Comparison of ENCODE assay signal across 8 cellular contexts in genomic region chr2:38375711-38376345, GRCh38. TPM values are rescaled to one million over a fixed set of nuclear protein-coding genes. Genes with fewer than 3 reads are reported as not detected.
DNase-seq lines count a peak whose midpoint lies in the region; ATAC-seq, FAIRE-seq and TF ChIP-seq lines count a peak whose summit lies in the region.

No MANE protein-coding gene starts in this region.

- H3K36me3 Mint-ChIP-seq in CD4-positive, alpha-beta T cell (ENCODE audit: low read depth): peaks cover 24% of the 10 kb centered on the region
- no peaks in the 10 kb centered on the region for H3K36me3 Mint-ChIP-seq in activated naive CD4-positive, alpha-beta T cell treated with anti-CD3 and anti-CD28 coated beads, Interleukin-2, amount 50 U/mL, for 24 hours

- TF ChIP-seq CTCF in CD4-positive, alpha-beta T cell (IDR thresholded peaks at IDR 0.05): no peak
- TF ChIP-seq CTCF in hepatocyte (IDR thresholded peaks at IDR 0.05; ENCODE audit: poor library complexity): no peak

- H3K9me2 ChIP-seq in hepatocyte (replicated peaks; ENCODE audit: insufficient read depth): no peaks in the 10 kb centered on the region

- H3K4me1 ChIP-seq in hepatocyte (ENCODE audit: insufficient read depth) (peaks cover 12% of the 10 kb centered on the region), small intestine (ENCODE audit: control insufficient read depth in 2 of 2, insufficient read depth in 1 of 2, low read depth in 1 of 2, low read length in 1 of 2) (peaks cover 2 to 3% of the 10 kb centered on the region in 2 donors)

- 12% methylated on average over 18 of the region's 18 CpGs for WGBS in hepatocyte (ENCODE audit: low lambda C conversion rate, missing lambda C conversion rate)
- WGBS in small intestine, 3 donors: 5 to 10% (median 9%) methylated on average over 18 of the region's 18 CpGs

- H3K27ac ChIP-seq in CD4-positive, alpha-beta T cell (ENCODE audit: low read depth, low read length): peak overlapping the region; percentile 67
- H3K27ac ChIP-seq in hepatocyte (peak overlapping the region; percentile 100), small intestine (ENCODE audit: low read depth in 1 of 2, low read length in 1 of 2) (peak overlapping the region; percentile 97 to 98)

- CTCF ChIA-PET in CD4-positive, alpha-beta T cell (lab: Charles Lee): interaction anchor here (0.9 to 3.2 kb wide), 13 partner anchors 10 to 203 kb away, joined by 3 to 11 read pairs (median 3); no protein-coding TSS in a partner anchor

- peak overlapping the region; percentile 96 for H3K4me3 ChIP-seq in hepatocyte
- H3K4me3 ChIP-seq in small intestine (ENCODE audit: low read depth in 1 of 2, low read length in 2 of 2): peak overlapping the region; percentile 70 to 82

- H3K27ac Mint-ChIP-seq in CD4-positive, alpha-beta T cell: peak overlapping the region; percentile 88
- H3K27ac Mint-ChIP-seq in activated naive CD4-positive, alpha-beta T cell treated with anti-CD3 and anti-CD28 coated beads, Interleukin-2, amount 50 U/mL, for 24 hours: peak overlapping the region; percentile 93

- POLR2A ChIA-PET in CD4-positive, alpha-beta T cell (lab: Charles Lee): interaction anchor here (0.6 to 2.9 kb wide), 10 partner anchors 9 to 1410 kb away, joined by 3 to 20 read pairs (median 4); partner anchors contain the start of genes SRSF7 and STRN

- H3K27me3 ChIP-seq in CD4-positive, alpha-beta T cell (ENCODE audit: control insufficient read depth, insufficient read depth, low read length): no peaks in the 10 kb centered on the region
- no peaks in the 10 kb centered on the region for H3K27me3 ChIP-seq in hepatocyte
- H3K27me3 ChIP-seq in small intestine (ENCODE audit: control insufficient read depth in 2 of 2, insufficient read depth in 2 of 2, low read length in 2 of 2): no peaks in the 10 kb centered on the region

- H4K20me1 ChIP-seq in hepatocyte (ENCODE audit: insufficient read depth, poor library complexity, severe bottlenecking): peaks cover 44% of the 10 kb centered on the region

- H3K9me3 ChIP-seq in CD4-positive, alpha-beta T cell (ENCODE audit: control insufficient read depth, low read length): no peaks in the 10 kb centered on the region
- H3K9me3 ChIP-seq in hepatocyte (ENCODE audit: low read depth) (no peaks in the 10 kb centered on the region), small intestine (ENCODE audit: control insufficient read depth, low read depth) (no peaks in the 10 kb centered on the region)

- peak; percentile 33 for ATAC-seq in CD4-positive, alpha-beta T cell (ENCODE audit: poor library complexity)
- ATAC-seq in HG02610 (IDR thresholded peaks at IDR 0.05; ENCODE audit: unreplicated experiment) (peak; percentile 33), HG03439 (IDR thresholded peaks at IDR 0.05; ENCODE audit: unreplicated experiment) (no peak)

- no peaks in the 10 kb centered on the region for H3K9me3 Mint-ChIP-seq in CD4-positive, alpha-beta T cell
- H3K9me3 Mint-ChIP-seq in activated naive CD4-positive, alpha-beta T cell treated with anti-CD3 and anti-CD28 coated beads, Interleukin-2, amount 50 U/mL, for 24 hours: no peaks in the 10 kb centered on the region

- peak overlapping the region; percentile 84 for H3K4me2 ChIP-seq in hepatocyte

- DNase-seq in CD4-positive, alpha-beta T cell: peak in 4 of 10 experiments; percentile 33 to 62 (median 38)
- DNase-seq in hepatocyte (ENCODE audit: low spot score) (no peak), small intestine (peak; percentile 15), erythroblast (lab: John Stamatoyannopoulos, UW) (no peak), SIG-M5 (lab: John Stamatoyannopoulos, UW) (no peak)

- peaks cover 84% of the 10 kb centered on the region for H3K4me1 Mint-ChIP-seq in CD4-positive, alpha-beta T cell (ENCODE audit: low read depth)
- peaks cover 78% of the 10 kb centered on the region for H3K4me1 Mint-ChIP-seq in activated naive CD4-positive, alpha-beta T cell treated with anti-CD3 and anti-CD28 coated beads, Interleukin-2, amount 50 U/mL, for 24 hours

- no peaks in the 10 kb centered on the region for H3K27me3 Mint-ChIP-seq in CD4-positive, alpha-beta T cell
- H3K27me3 Mint-ChIP-seq in activated naive CD4-positive, alpha-beta T cell treated with anti-CD3 and anti-CD28 coated beads, Interleukin-2, amount 50 U/mL, for 24 hours: no peaks in the 10 kb centered on the region

- peak overlapping the region; percentile 94 for H3K4me3 Mint-ChIP-seq in CD4-positive, alpha-beta T cell
- H3K4me3 Mint-ChIP-seq in activated naive CD4-positive, alpha-beta T cell treated with anti-CD3 and anti-CD28 coated beads, Interleukin-2, amount 50 U/mL, for 24 hours: peak overlapping the region; percentile 90

- no peaks in the 10 kb centered on the region for H3K36me3 ChIP-seq in hepatocyte (replicated peaks; ENCODE audit: insufficient read depth, low read depth)
- H3K36me3 ChIP-seq in small intestine (ENCODE audit: control insufficient read depth in 2 of 2, insufficient read depth in 2 of 2, low read length in 2 of 2): no peaks in the 10 kb centered on the region

- no peak for TF ChIP-seq POLR2A in erythroblast (IDR thresholded peaks at IDR 0.05; ENCODE audit: low read length)

- intact Hi-C loops in CD4-positive, alpha-beta T cell (cut with DNase I, micrococcal nuclease): loop anchor here (1.0 to 10.0 kb wide), 7 partner anchors 11 to 1411 kb away; partner anchors contain the start of genes CDC42EP3 (in 1 of the 2), GPATCH11 (in 1 of the 2), HEATR5B (in 1 of the 2) and SRSF7 (in 1 of the 2)

- no peak for FAIRE-seq in small intestine (lab: Jason Lieb, UNC)

- H2AFZ ChIP-seq in hepatocyte: peak overlapping the region; percentile 81

- H3K79me2 ChIP-seq in hepatocyte: peaks cover 57% of the 10 kb centered on the region

RNA-seq across cellular contexts. Expression of gene ATL2, which starts 1.2 kb away (rescaled TPM):
- total RNA-seq in CD4-positive, alpha-beta T cell: 10 to 100 TPM; 85.5 to 91.7 TPM
- total RNA-seq in hepatocyte: 66.5 and 72.4 TPM in 2 replicates
- polyA plus RNA-seq in hepatocyte: 28.0 and 30.1 TPM in 2 replicates
- polyA plus RNA-seq in small intestine: 10 to 100 TPM; 26.2 to 39.8 (median 29.3) TPM
